ENCODE assay signal across 8 cellular contexts in genomic region chr9:131349881-131350563, GRCh38. TPM values are rescaled to one million over a fixed set of nuclear protein-coding genes. Genes with fewer than 3 reads are reported as not detected.
DNase-seq lines count a peak whose midpoint lies in the region; ATAC-seq and TF ChIP-seq lines count a peak whose summit lies in the region.

No MANE protein-coding gene starts in this region.

- H3K4me1 ChIP-seq in Panc1 (ENCODE audit: control insufficient read depth, insufficient read depth, low read length) (no peaks in the 10 kb centered on the region), esophagus muscularis mucosa (peaks cover 3 to 13% (median 10%) of the 10 kb centered on the region in 4 donors), muscle layer of duodenum (ENCODE audit: control insufficient read depth in 1 of 2, insufficient read depth in 2 of 2, low read length in 2 of 2) (peaks cover 0 to 10% of the 10 kb centered on the region in 2 donors)

- peak; percentile 91 for DNase-seq in Daoy (ENCODE audit: low read depth)
- DNase-seq in Kasumi-1 (lab: John Stamatoyannopoulos, UW) = peak; percentile 87 to 88
- DNase-seq in Panc1 (ENCODE audit: low read depth, low spot score) = peak; percentile 33
- peak; percentile 86 for DNase-seq in activated T-cell treated with anti-CD3 and anti-CD28 coated beads, Interleukin-2, amount 50 U/mL, for 1 hour
- peak; percentile 97 for DNase-seq in esophagus muscularis mucosa (ENCODE audit: extremely low spot score)
- peak; percentile 69 to 83 for DNase-seq in stimulated activated CD8-positive, alpha-beta memory T cell treated with anti-CD3 and anti-CD28 coated beads, Interleukin-7, amount 100 ng/mL, for 1 hour (ENCODE audit: low read depth in 2 of 2)

- H3K27ac ChIP-seq in Panc1 (ENCODE audit: low read length) (no peak overlapping the region), esophagus muscularis mucosa (replicated peaks in 1 of 4) (no peak overlapping the region), muscle layer of duodenum (ENCODE audit: low read length) (no peak overlapping the region)

- H3K9me3 ChIP-seq in Panc1 (ENCODE audit: control insufficient read depth, insufficient read depth, low read depth, low read length) (no peaks in the 10 kb centered on the region), esophagus muscularis mucosa (no peaks in the 10 kb centered on the region), muscle layer of duodenum (ENCODE audit: control insufficient read depth in 1 of 2, low read length in 2 of 2) (no peaks in the 10 kb centered on the region)

- TF ChIP-seq CTCF in Panc1 (IDR thresholded peaks at IDR 0.05) (peak; percentile 89), esophagus muscularis mucosa (IDR thresholded peaks at IDR 0.05) (peak; percentile 84 to 89 (median 88))

- H3K4me3 ChIP-seq in Panc1 (ENCODE audit: low read depth in 2 of 2, low read length in 2 of 2) (peak overlapping the region in 1 of 2 experiments; percentile 23; a peak in 2 of 4 replicates), esophagus muscularis mucosa (peak overlapping the region; percentile 30 to 44 (median 36)), muscle layer of duodenum (ENCODE audit: low read depth in 1 of 2, low read length in 2 of 2) (peak overlapping the region; percentile 46 to 47)

- intact Hi-C loops in Panc1 (cut with micrococcal nuclease; ENCODE audit: unreplicated experiment) (no loop called here), esophagus muscularis mucosa (cut with DNase I) (loop anchor here (5.0 to 10.0 kb wide), 3 partner anchors 72 to 395 kb away; partner anchors contain the start of gene RAPGEF1)

- in situ Hi-C loops in Panc1 (cut with HindIII; ENCODE audit: low pct_unique_long_range_greater_than_20kb, low sequenced_read_pairs) = no loop called here

- no TSS peak for BruUV-seq in Panc1 (replicated peaks; lab: Mats Ljungman, UMichigan)

- H3K36me3 ChIP-seq in Panc1 (ENCODE audit: control insufficient read depth, insufficient read depth, low read length) (no peaks in the 10 kb centered on the region), esophagus muscularis mucosa (no peaks in the 10 kb centered on the region), muscle layer of duodenum (ENCODE audit: control insufficient read depth in 1 of 2, insufficient read depth in 2 of 2, low read length in 2 of 2) (no peaks in the 10 kb centered on the region)

- H3K27me3 ChIP-seq in Panc1 (ENCODE audit: control insufficient read depth, insufficient read depth, low read length) = no peaks in the 10 kb centered on the region
- H3K27me3 ChIP-seq in esophagus muscularis mucosa = peaks cover 0 to 17% (median 2%) of the 10 kb centered on the region in 4 donors
- H3K27me3 ChIP-seq in muscle layer of duodenum (ENCODE audit: low read depth, low read length) = no peaks in the 10 kb centered on the region

- no peak for TF ChIP-seq EP300 in esophagus muscularis mucosa (IDR thresholded peaks at IDR 0.05)

- no peak for TF ChIP-seq POLR2A in esophagus muscularis mucosa (IDR thresholded peaks at IDR 0.05; ENCODE audit: low read depth)

- POLR2A ChIA-PET in Panc1 (lab: Charles Lee) = no interaction called here

- CTCF ChIA-PET in Panc1 (lab: Charles Lee) = interaction anchor here (0.6 to 1.2 kb wide), 4 partner anchors 23 to 71 kb away, joined by 3 to 6 read pairs (median 4); no protein-coding TSS in a partner anchor

- ATAC-seq in Panc1 (peak; percentile 97), HG03565 (IDR thresholded peaks at IDR 0.05; ENCODE audit: unreplicated experiment) (no peak)

- WGBS in esophagus muscularis mucosa = 11% methylated on average over 25 of the region's 27 CpGs

RNA-seq across cellular contexts. Expression of gene PRRC2B, which starts 43.9 kb away (rescaled TPM):
- 54.0 and 83.5 TPM in 2 replicates for total RNA-seq in Daoy (2014; rRNA removed; shearing (Covaris generic))
- total RNA-seq in Panc1 (2021; ENCODE audit: unreplicated experiment) (200 TPM), esophagus muscularis mucosa (100 to 1,000 TPM; 109 to 226 (median 148) TPM)
- polyA plus RNA-seq in Panc1 (2012; ENCODE audit: insufficient read length) = 124 TPM

Comparison
In these comparisons a context has a peak if more than half of its experiments do, and no peak if none do; other contexts are left out.
1. DNase-seq: peak in every context shown above with its lines; median percentile 97 in esophagus muscularis mucosa; 91 in Daoy; 88 in Kasumi-1; 86 in activated T-cell treated with anti-CD3 and anti-CD28 coated beads, Interleukin-2, amount 50 U/mL, for 1 hour; 76 in stimulated activated CD8-positive, alpha-beta memory T cell treated with anti-CD3 and anti-CD28 coated beads, Interleukin-7, amount 100 ng/mL, for 1 hour; 33 in Panc1.